In the genomic region with DNA sequence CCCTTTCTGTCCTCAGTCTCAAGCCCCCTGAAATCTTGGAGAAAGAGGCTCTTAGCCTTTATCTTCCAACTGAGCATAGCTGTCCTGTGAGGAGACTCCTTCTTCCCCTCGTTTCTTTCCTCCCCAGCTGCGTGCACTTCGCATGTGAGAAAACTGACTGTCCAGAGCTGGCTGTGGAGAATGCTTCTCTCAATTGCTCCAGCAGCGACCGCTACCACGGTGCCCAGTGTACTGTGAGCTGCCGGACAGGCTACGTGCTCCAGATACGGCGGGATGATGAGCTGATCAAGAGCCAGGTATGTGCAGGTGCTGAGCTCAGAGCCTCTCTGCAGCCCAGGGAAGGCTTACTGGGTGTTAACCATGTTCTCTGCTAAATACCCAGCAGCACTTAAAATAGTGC, we compare ENCODE assay signal across 24 cellular contexts.
DNase-seq lines count a peak whose midpoint lies in the region; ATAC-seq and TF ChIP-seq lines count a peak whose summit lies in the region.
"Had no signal": no experiment of that assay in that cellular context is flagged by ENCODE, and none has a peak within 500 bp of the region (broad histone marks: within the 10 kb centered on the region; RNA-seq: fewer than 3 reads in every experiment).

No MANE protein-coding gene starts in this region.

- H3K4me1 ChIP-seq in cardiac muscle cell (ENCODE audit: low read depth) (no peaks in the 10 kb centered on the region), mesenchymal stem cell (ENCODE audit: control insufficient read depth, insufficient read depth, low read depth, low read length) (no peaks in the 10 kb centered on the region)
- H3K4me1 ChIP-seq: BE2C had no signal

- peaks cover 2% of the 10 kb centered on the region for H3K79me1 ChIP-seq in mesenchymal stem cell (replicated peaks; ENCODE audit: low read length, poor library complexity, severe bottlenecking)

- H3K36me3 ChIP-seq in cardiac muscle cell (no peaks in the 10 kb centered on the region), mesenchymal stem cell (ENCODE audit: control insufficient read depth in 1 of 2, insufficient read depth in 2 of 2, low read depth in 1 of 2, low read length in 2 of 2) (peaks cover 11 to 92% of the 10 kb centered on the region in 2 experiments)
- H3K36me3 ChIP-seq: BE2C, BLaER1 had no signal

- H2AK5ac ChIP-seq in mesenchymal stem cell (ENCODE audit: low read length, severe bottlenecking), result no peak overlapping the region

- no peak overlapping the region for H3K4me3 ChIP-seq in cardiac muscle cell
- no peak overlapping the region for H3K4me3 ChIP-seq in mesenchymal stem cell (ENCODE audit: insufficient read depth in 1 of 2, low read depth in 1 of 2, low read length in 2 of 2)
- H3K4me3 ChIP-seq: BLaER1, GM12878 had no signal

- H2BK15ac ChIP-seq in mesenchymal stem cell (ENCODE audit: low read depth, poor library complexity, severe bottlenecking), result no peak overlapping the region

- peak overlapping the region; percentile 82 for H4K8ac ChIP-seq in mesenchymal stem cell (ENCODE audit: low read length)

- H3K27ac Mint-ChIP-seq in activated CD4-positive, alpha-beta T cell treated with anti-CD3 and anti-CD28 coated beads for 36 hours, result no peak overlapping the region
- H3K27ac Mint-ChIP-seq: CD4-positive, alpha-beta memory T cell; CD4-positive, CD25-positive, alpha-beta regulatory T cell; CD8-positive, alpha-beta memory T cell had no signal

- H3K4me2 ChIP-seq in mesenchymal stem cell (ENCODE audit: low read length, poor library complexity, severe bottlenecking), result no peak overlapping the region
- H3K4me2 ChIP-seq: BLaER1 had no signal

- H3K36me3 Mint-ChIP-seq in activated CD4-positive, alpha-beta T cell treated with anti-CD3 and anti-CD28 coated beads for 36 hours (ENCODE audit: low read depth), result no peaks in the 10 kb centered on the region
- H3K36me3 Mint-ChIP-seq: CD14-positive monocyte; CD4-positive, alpha-beta memory T cell; CD4-positive, CD25-positive, alpha-beta regulatory T cell had no signal

- no peak overlapping the region for H3K4ac ChIP-seq in mesenchymal stem cell (ENCODE audit: low read depth in 1 of 2, low read length in 2 of 2)

- H4K91ac ChIP-seq in mesenchymal stem cell (ENCODE audit: low read length), result no peak overlapping the region

- POLR2A ChIA-PET in activated CD4-positive, alpha-beta T cell treated with anti-CD3 and anti-CD28 coated beads for 36 hours (lab: Charles Lee), result no interaction called here

- peaks cover 3% of the 10 kb centered on the region for H3K27me3 Mint-ChIP-seq in activated CD4-positive, alpha-beta T cell treated with anti-CD3 and anti-CD28 coated beads for 36 hours
- H3K27me3 Mint-ChIP-seq: CD4-positive, CD25-positive, alpha-beta regulatory T cell had no signal

- H3K4me3 Mint-ChIP-seq in activated CD4-positive, alpha-beta T cell treated with anti-CD3 and anti-CD28 coated beads for 36 hours, result no peak overlapping the region
- H3K4me3 Mint-ChIP-seq: CD14-positive monocyte; CD4-positive, alpha-beta memory T cell; CD4-positive, CD25-positive, alpha-beta regulatory T cell; CD8-positive, alpha-beta memory T cell had no signal

- H3K9me3 ChIP-seq in cardiac muscle cell (ENCODE audit: low read depth), result no peaks in the 10 kb centered on the region
- no peaks in the 10 kb centered on the region for H3K9me3 ChIP-seq in mesenchymal stem cell (ENCODE audit: control insufficient read depth, low read length)
- H3K9me3 ChIP-seq: BE2C, BLaER1 had no signal

- intact Hi-C loops in cardiac septum (cut with DNase I), result no loop called here
- intact Hi-C loops in activated CD4-positive, alpha-beta T cell treated with anti-CD3 and anti-CD28 coated beads for 36 hours (cut with DNase I, micrococcal nuclease), result no loop called here

- DNase-seq in cardiac muscle cell (ENCODE audit: low read depth in 1 of 2, low spot score in 1 of 2) (peak in 1 of 2 donors; percentile 56), cardiac septum (ENCODE audit: low spot score) (no peak), OCI-M1 (lab: John Stamatoyannopoulos, UW) (peak; percentile 11), mesenchymal stem cell (no peak)
- DNase-seq in activated CD4-positive, CD25-positive, alpha-beta regulatory T cell treated with anti-CD3 and anti-CD28 coated beads, Interleukin-2, amount 50 U/mL, for 72 hours, result no peak
- no peak for DNase-seq in activated CD4-positive, alpha-beta T cell treated with anti-CD3 and anti-CD28 coated beads for 36 hours
- DNase-seq: 8988T; ACHN; BE2C; C1 segment of cervical spinal cord; CD4-positive, alpha-beta memory T cell; CD4-positive, CD25-positive, alpha-beta regulatory T cell; CD8-positive, alpha-beta memory T cell; COR-L47; DMS 273 treated with DMSO at 0.1 percent for 48 hours; DMS153; DMS53; DMS79; DND-41; EL; GDM1 had no signal

- H2BK12ac ChIP-seq in mesenchymal stem cell (ENCODE audit: low read length in 2 of 2), result no peak overlapping the region

- 96% methylated on average over 10 of the region's 10 CpGs for WGBS in mesenchymal stem cell

- no peak for ATAC-seq in activated CD4-positive, alpha-beta T cell treated with anti-CD3 and anti-CD28 coated beads for 36 hours
- ATAC-seq: GM12878 had no signal

- H3K18ac ChIP-seq in mesenchymal stem cell (ENCODE audit: low read depth in 1 of 2, low read length in 2 of 2), result no peak overlapping the region

- H2BK5ac ChIP-seq in mesenchymal stem cell (ENCODE audit: low read depth, low read length, poor library complexity, severe bottlenecking), result no peak overlapping the region

- CTCF ChIA-PET in activated CD4-positive, alpha-beta T cell treated with anti-CD3 and anti-CD28 coated beads for 36 hours (lab: Charles Lee), result interaction anchor here (0.9 kb wide), 1 partner anchor 752 kb away, joined by 3 read pairs; no protein-coding TSS in a partner anchor

- H3K4me1 Mint-ChIP-seq in activated CD4-positive, alpha-beta T cell treated with anti-CD3 and anti-CD28 coated beads for 36 hours, result no peaks in the 10 kb centered on the region
- H3K4me1 Mint-ChIP-seq: CD14-positive monocyte; CD4-positive, alpha-beta memory T cell; CD4-positive, CD25-positive, alpha-beta regulatory T cell; CD8-positive, alpha-beta memory T cell had no signal

- no peaks in the 10 kb centered on the region for H3K9me3 Mint-ChIP-seq in activated CD4-positive, alpha-beta T cell treated with anti-CD3 and anti-CD28 coated beads for 36 hours (ENCODE audit: low read depth)

- no peak for TF ChIP-seq CTCF in cardiac muscle cell (IDR thresholded peaks at IDR 0.05; ENCODE audit: low read depth, low read length)

- no peak overlapping the region for H2AFZ ChIP-seq in mesenchymal stem cell (ENCODE audit: low read depth, low read length)

- peak overlapping the region; percentile 8 for H3K27ac ChIP-seq in cardiac muscle cell
- no peak overlapping the region for H3K27ac ChIP-seq in mesenchymal stem cell (ENCODE audit: low read length, poor library complexity, severe bottlenecking)
- H3K27ac ChIP-seq: BLaER1 had no signal

- H3K23ac ChIP-seq in mesenchymal stem cell (ENCODE audit: low read length in 2 of 2), result no peak overlapping the region

- no peak overlapping the region for H2BK120ac ChIP-seq in mesenchymal stem cell (ENCODE audit: low read depth, low read length)

- no peaks in the 10 kb centered on the region for H3K27me3 ChIP-seq in cardiac muscle cell
- no peaks in the 10 kb centered on the region for H3K27me3 ChIP-seq in mesenchymal stem cell (ENCODE audit: control insufficient read depth in 1 of 2, insufficient read depth in 1 of 2, low read length in 2 of 2)
- H3K27me3 ChIP-seq: BE2C, BLaER1 had no signal

- no peak overlapping the region for H3K9ac ChIP-seq in mesenchymal stem cell (ENCODE audit: low read length)
- H3K9ac ChIP-seq: BLaER1 had no signal

- no peak overlapping the region for H3K14ac ChIP-seq in mesenchymal stem cell (ENCODE audit: low read length in 2 of 2)
